ENCODE assay signal across 1 cellular context in genomic region chr10:11402392-11402791, GRCh38.
TF ChIP-seq lines count a peak whose summit lies in the region.

No MANE protein-coding gene starts in this region.

TF ChIP-seq in HEK293, 187 proteins besides CTCF, POLR2A, EP300 and RAD21 (continued from another document):
- TF ChIP-seq ZNF654 (tag by site-specific recombination; IDR thresholded peaks at IDR 0.05; ENCODE audit: low read depth), result no peak
